Comparison of ENCODE assay signal across 1 cellular context in genomic region chr11:69711824-69712801, GRCh38.
A peak's percentile ranks its signal among the peaks of the same experiment; 100 is the strongest.
TF ChIP-seq lines count a peak whose summit lies in the region.

No MANE protein-coding gene starts in this region.

TF ChIP-seq in H1, 55 proteins besides CTCF, POLR2A, EP300 and RAD21:
- TF ChIP-seq TAF7 (optimal IDR thresholded peaks at IDR 0.05; ENCODE audit: borderline replicate concordance, low read depth, low read length) (no peak), GTF2F1 (IDR thresholded peaks at IDR 0.05; ENCODE audit: borderline replicate concordance, low read depth, low read length) (no peak), BACH1 (IDR thresholded peaks at IDR 0.05; ENCODE audit: low read length) (peak; percentile 29; the same call in 1 of the 2 replicates), PHF8 (conservative IDR thresholded peaks at IDR 0.05; ENCODE audit: low read depth, low read length) (no peak), SIX5 (IDR thresholded peaks at IDR 0.05; ENCODE audit: low read depth, low read length) (no peak)
